In the genomic region with DNA sequence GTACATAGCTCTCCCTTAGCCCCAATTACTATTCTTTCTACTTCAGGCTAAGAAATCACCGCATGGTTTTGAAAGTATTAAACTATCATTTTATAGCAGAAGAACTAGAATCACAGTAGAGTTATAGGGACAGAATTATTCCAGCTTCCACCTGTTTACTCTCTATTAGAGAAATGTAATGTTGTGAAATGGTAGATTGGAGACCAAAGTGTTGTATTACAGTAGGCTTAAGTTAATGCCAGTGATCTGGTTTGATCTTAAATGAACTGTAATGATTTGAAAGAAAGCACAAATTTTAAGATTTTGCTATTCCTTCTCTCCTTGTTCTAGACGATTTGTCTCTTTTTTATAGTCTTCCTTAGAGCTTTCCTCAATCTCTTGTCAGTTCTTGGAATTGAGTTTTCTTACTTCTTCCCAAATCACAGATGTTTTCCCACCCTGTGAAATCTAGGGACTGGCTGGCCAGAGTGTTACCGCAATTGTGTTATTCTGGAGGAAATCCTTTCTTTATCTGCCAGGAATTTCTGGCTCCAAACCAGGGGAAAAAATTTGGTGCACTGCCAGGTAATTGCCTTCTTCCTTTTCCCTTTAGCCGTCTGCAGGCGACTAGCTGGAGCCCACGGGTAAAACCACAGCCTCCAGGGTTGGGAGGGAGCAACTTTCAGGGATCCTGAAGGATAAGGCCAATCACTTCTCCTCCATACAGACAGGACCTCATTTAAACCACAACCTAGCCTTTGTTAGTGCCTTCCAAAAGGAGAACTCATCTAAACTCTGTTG, we compare ENCODE assay signal across 10 cellular contexts. TPM values are rescaled to one million over a fixed set of nuclear protein-coding genes. Genes with fewer than 3 reads are reported as not detected.
A peak's percentile ranks its signal among the peaks of the same experiment; 100 is the strongest.
DNase-seq lines count a peak whose midpoint lies in the region; ATAC-seq and TF ChIP-seq lines count a peak whose summit lies in the region.
"Had no signal": no experiment of that assay in that cellular context is flagged by ENCODE, and none has a peak within 500 bp of the region (broad histone marks: within the 10 kb centered on the region; RNA-seq: fewer than 3 reads in every experiment).

No MANE protein-coding gene starts in this region.

- no TSS peak for BruUV-seq in A673 (replicated peaks; lab: Mats Ljungman, UMichigan)

- H3K4me1 ChIP-seq in A673 (ENCODE audit: insufficient read depth, low read length, poor library complexity, severe bottlenecking) = peaks cover 16% of the 10 kb centered on the region
- H3K4me1 ChIP-seq in lower lobe of right lung = peaks cover 13% of the 10 kb centered on the region

- intact Hi-C loops in A673 (cut with micrococcal nuclease; ENCODE audit: unreplicated experiment) (no loop called here), lower lobe of right lung (cut with DNase I) (no loop called here)

- H3K36me3 ChIP-seq in A673 (ENCODE audit: insufficient read depth, low read length, poor library complexity, severe bottlenecking) (peaks cover 3% of the 10 kb centered on the region), lower lobe of right lung (no peaks in the 10 kb centered on the region)

- H3K27me3 ChIP-seq in A673 (replicated peaks; ENCODE audit: insufficient read depth, low read depth, low read length, poor library complexity) (no peaks in the 10 kb centered on the region), lower lobe of right lung (ENCODE audit: low read depth) (no peaks in the 10 kb centered on the region)

- POLR2A ChIA-PET in A673 (lab: Charles Lee; ENCODE audit: low non-redundant PET) = interaction anchor here (0.6 kb wide), 1 partner anchor 1506 kb away, joined by 5 read pairs; no protein-coding TSS in a partner anchor

- H3K9me3 ChIP-seq in A673 (ENCODE audit: low read depth, low read length, poor library complexity, severe bottlenecking) (no peaks in the 10 kb centered on the region), lower lobe of right lung (no peaks in the 10 kb centered on the region)

- CTCF ChIA-PET in A673 (lab: Charles Lee) = interaction anchor here (1.0 kb wide), 1 partner anchor 12 kb away, joined by 4 read pairs; no protein-coding TSS in a partner anchor

- DNase-seq in A673 (ENCODE audit: low spot score) = peak; percentile 80
- DNase-seq in HT1080 (ENCODE audit: low read depth) = peak; percentile 97
- peak; percentile 35 for DNase-seq in cerebellum (ENCODE audit: low spot score)
- no peak for DNase-seq in lower lobe of right lung
- no peak for DNase-seq in central memory CD4-positive, alpha-beta T cell
- DNase-seq in activated CD4-positive, alpha-beta T cell treated with anti-CD3 and anti-CD28 coated beads for 1 hour = no peak
- DNase-seq: DMS53 had no signal

- no peak overlapping the region for H3K4me3 ChIP-seq in A673 (ENCODE audit: low read depth, low read length, poor library complexity, severe bottlenecking)
- no peak overlapping the region for H3K4me3 ChIP-seq in lower lobe of right lung
- H3K4me3 ChIP-seq: K562 had no signal

- TF ChIP-seq CTCF in A673 (conservative IDR thresholded peaks at IDR 0.05; ENCODE audit: low read depth, low read length) = no peak
- no peak for TF ChIP-seq CTCF in lower lobe of right lung (IDR thresholded peaks at IDR 0.05)

- peak overlapping the region; percentile 40 for H3K27ac ChIP-seq in A673 (ENCODE audit: low read depth, low read length, poor library complexity, severe bottlenecking)
- peak overlapping the region; percentile 0 for H3K27ac ChIP-seq in lower lobe of right lung

- ATAC-seq in lower lobe of right lung (peak; percentile 55 to 71), GM18870 (IDR thresholded peaks at IDR 0.05; ENCODE audit: unreplicated experiment) (no peak), HG02642 (IDR thresholded peaks at IDR 0.05; ENCODE audit: poor library complexity, unreplicated experiment) (no peak)
- ATAC-seq: K562 had no signal

RNA-seq across cellular contexts. Expression of gene NOP58, which starts 51.7 kb away (rescaled TPM):
- total RNA-seq in A673 (2021) = 146 and 181 TPM in 2 replicates
- 115 and 116 TPM in 2 replicates for total RNA-seq in HT1080 (2014; rRNA removed; shearing (Covaris generic))
- polyA plus RNA-seq in HT1080 (2015; cell fraction: cytosol; rRNA removed) = 99.5 and 118 TPM in 2 replicates
- 289 and 298 TPM in 2 replicates for polyA plus RNA-seq in HT1080 (2015; cell fraction: nucleus; rRNA removed)
- total RNA-seq in cerebellum = 66.8 TPM
- total RNA-seq in lower lobe of right lung = 37.8 TPM

RNA-seq across cellular contexts. Expression of gene BMPR2, which starts 58.9 kb away (rescaled TPM):
- total RNA-seq in A673 (2021) (32.0 and 34.9 TPM in 2 replicates), cerebellum (68.8 TPM), lower lobe of right lung (137 TPM)
- 3.8 and 5.5 TPM in 2 replicates for total RNA-seq in HT1080 (2014; rRNA removed; shearing (Covaris generic))
- 8.9 and 13.2 TPM in 2 replicates for polyA plus RNA-seq in HT1080 (2015; cell fraction: cytosol; rRNA removed)
- 9.7 and 11.1 TPM in 2 replicates for polyA plus RNA-seq in HT1080 (2015; cell fraction: nucleus; rRNA removed)

Comparison
In these comparisons a context has a peak if more than half of its experiments do, and no peak if none do; other contexts are left out.
1. DNase-seq: peak in A673 (single experiment), HT1080 (single experiment) and cerebellum (single experiment); none in lower lobe of right lung (single experiment), central memory CD4-positive, alpha-beta T cell (single experiment) and activated CD4-positive, alpha-beta T cell treated with anti-CD3 and anti-CD28 coated beads for 1 hour (single experiment).
2. ATAC-seq: peak in lower lobe of right lung (2 of 2); none in GM18870 (single experiment) and HG02642 (single experiment).